ENCODE assay signal across 22 cellular contexts in genomic region chr4:138839574-138839973, GRCh38.
"Had no signal": no experiment of that assay in that cellular context is flagged by ENCODE, and none has a peak within 500 bp of the region (broad histone marks: within the 10 kb centered on the region; RNA-seq: fewer than 3 reads in every experiment).

No MANE protein-coding gene starts in this region.

- H3K9me3 Mint-ChIP-seq: activated naive CD4-positive, alpha-beta T cell treated with anti-CD3 and anti-CD28 coated beads, Interleukin-2, amount 50 U/mL, for 24 hours; T-helper 1 cell treated with Interleukin-12 subunit alpha and Interleukin-12 subunit beta and Interleukin-4 antibody, amounts not matched to agents 30 μg/mL and 1 μg/mL, for 36 hours had no signal

- DNase-seq: activated CD4-positive, alpha-beta T cell treated with anti-CD3 and anti-CD28 coated beads for 48 hours; activated CD4-positive, alpha-beta T cell treated with anti-CD3 and anti-CD28 coated beads, Interleukin-2, amount 50 U/mL, for 4 hours; activated CD4-positive, CD25-positive, alpha-beta regulatory T cell treated with anti-CD3 and anti-CD28 coated beads, Interleukin-2, amount 50 U/mL, for 72 hours; activated CD8-positive, alpha-beta memory T cell treated with anti-CD3 and anti-CD28 coated beads, Interleukin-2, amount 50 U/mL, for 48 hours; activated CD8-positive, alpha-beta T cell treated with anti-CD3 and anti-CD28 coated beads, Interleukin-2, amount 10 ng/mL, durations not matched to agents 7 days and 5 days; activated naive CD4-positive, alpha-beta T cell; activated T-cell treated with anti-CD3 and anti-CD28 coated beads, Interleukin-2, amount 50 U/mL, for 1 hour; aorta; KBM-7; NCI-H1092; NCI-H1417; NCI-H1930; NCI-H2171; NCI-H345; NCI-H510A; NCI-H526 treated with DMSO at 0.1 percent for 48 hours; Peyer's patch; SHP77 treated with DMSO at 0.1 percent for 48 hours had no signal

- H3K27ac ChIP-seq: Peyer's patch, RWPE1 had no signal

- H3K4me1 Mint-ChIP-seq: activated naive CD4-positive, alpha-beta T cell treated with anti-CD3 and anti-CD28 coated beads, Interleukin-2, amount 50 U/mL, for 24 hours had no signal

- H3K4me1 ChIP-seq: Peyer's patch had no signal

- H3K36me3 ChIP-seq: Peyer's patch had no signal

- H3K4me3 Mint-ChIP-seq: activated CD8-positive, alpha-beta T cell treated with anti-CD3 and anti-CD28 coated beads, Interleukin-2, amount 10 ng/mL, durations not matched to agents 7 days and 5 days; activated naive CD4-positive, alpha-beta T cell treated with anti-CD3 and anti-CD28 coated beads, Interleukin-2, amount 50 U/mL, for 24 hours; T-helper 1 cell treated with Interleukin-12 subunit alpha and Interleukin-12 subunit beta and Interleukin-4 antibody, amounts not matched to agents 30 μg/mL and 1 μg/mL, for 36 hours; WTC11 had no signal

- H3K27ac Mint-ChIP-seq: activated CD8-positive, alpha-beta T cell treated with anti-CD3 and anti-CD28 coated beads, Interleukin-2, amount 10 ng/mL, durations not matched to agents 7 days and 5 days; activated naive CD4-positive, alpha-beta T cell treated with anti-CD3 and anti-CD28 coated beads, Interleukin-2, amount 50 U/mL, for 24 hours; T-helper 1 cell treated with Interleukin-12 subunit alpha and Interleukin-12 subunit beta and Interleukin-4 antibody, amounts not matched to agents 30 μg/mL and 1 μg/mL, for 36 hours; WTC11 had no signal

- H3K4me3 ChIP-seq: Peyer's patch had no signal

- H3K27me3 ChIP-seq: Peyer's patch had no signal

- H3K36me3 Mint-ChIP-seq: activated naive CD4-positive, alpha-beta T cell treated with anti-CD3 and anti-CD28 coated beads, Interleukin-2, amount 50 U/mL, for 24 hours; WTC11 had no signal

- H3K9me3 ChIP-seq: Peyer's patch had no signal

- ATAC-seq: activated CD8-positive, alpha-beta T cell treated with anti-CD3 and anti-CD28 coated beads, Interleukin-2, amount 10 ng/mL, durations not matched to agents 7 days and 5 days; WTC11 had no signal
